8 cellular contexts compared by ENCODE assay signal in the genomic region with DNA sequence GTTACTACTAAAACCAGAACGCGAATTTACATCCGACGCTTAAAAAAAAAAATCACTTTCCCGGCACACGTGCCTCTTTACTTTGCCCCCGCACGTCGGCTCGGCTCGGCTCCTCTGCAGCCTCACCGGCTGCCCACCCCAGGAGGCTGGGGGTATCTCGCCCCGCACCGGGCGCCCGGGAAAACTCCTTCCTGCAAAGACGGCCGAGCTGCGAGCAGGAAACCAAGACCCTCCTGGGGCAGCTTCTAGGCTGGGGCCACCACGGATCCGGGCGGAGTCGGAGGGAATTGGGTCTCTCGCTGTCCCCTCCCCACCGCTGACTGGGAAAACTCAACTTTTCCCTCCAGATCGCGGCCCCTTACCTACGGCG. TPM values are rescaled to one million over a fixed set of nuclear protein-coding genes. Genes with fewer than 3 reads are reported as not detected.
A peak's percentile ranks its signal among the peaks of the same experiment; 100 is the strongest.
DNase-seq lines count a peak whose midpoint lies in the region; ATAC-seq and TF ChIP-seq lines count a peak whose summit lies in the region.

No MANE protein-coding gene starts in this region.

- no peak for DNase-seq in activated T-cell treated with anti-CD3 and anti-CD28 coated beads, Interleukin-2, amount 50 U/mL, for 24 hours
- no peak for DNase-seq in activated T-cell treated with anti-CD3 and anti-CD28 coated beads, Interleukin-2, amount 50 U/mL, for 1 hour
- DNase-seq in NCI-H345 treated with DMSO at 0.1 percent for 48 hours (lab: John Stamatoyannopoulos, UW; ENCODE audit: unreplicated experiment) (peak; percentile 47), cerebellar cortex (ENCODE audit: low spot score) (peak; percentile 8), lower lobe of right lung (no peak), tibial artery (no peak), NCI-H1930 (lab: John Stamatoyannopoulos, UW) (no peak)

- peaks cover 7% of the 10 kb centered on the region for H3K4me1 Mint-ChIP-seq in activated T-cell treated with anti-CD3 and anti-CD28 coated beads, Interleukin-2, amount 50 U/mL, for 24 hours (ENCODE audit: low read depth)

- peaks cover 18% of the 10 kb centered on the region for H3K4me1 ChIP-seq in lower lobe of right lung
- peaks cover 0 to 10% (median 4%) of the 10 kb centered on the region in 4 donors for H3K4me1 ChIP-seq in tibial artery

- peaks cover 34% of the 10 kb centered on the region for H3K27me3 Mint-ChIP-seq in activated T-cell treated with anti-CD3 and anti-CD28 coated beads, Interleukin-2, amount 50 U/mL, for 24 hours

- H3K27me3 ChIP-seq in lower lobe of right lung (ENCODE audit: low read depth) (no peaks in the 10 kb centered on the region), tibial artery (no peaks in the 10 kb centered on the region)

- peak overlapping the region; percentile 80 for H3K4me3 Mint-ChIP-seq in activated T-cell treated with anti-CD3 and anti-CD28 coated beads, Interleukin-2, amount 50 U/mL, for 24 hours

- peak; percentile 27 to 47 for ATAC-seq in lower lobe of right lung
- ATAC-seq in GM18519 (IDR thresholded peaks at IDR 0.05; ENCODE audit: low FRiP score, unreplicated experiment) = no peak

- no peaks in the 10 kb centered on the region for H3K9me3 Mint-ChIP-seq in activated T-cell treated with anti-CD3 and anti-CD28 coated beads, Interleukin-2, amount 50 U/mL, for 24 hours

- H3K36me3 ChIP-seq in lower lobe of right lung = peaks cover 5% of the 10 kb centered on the region
- H3K36me3 ChIP-seq in tibial artery = no peaks in the 10 kb centered on the region

- TF ChIP-seq CTCF in lower lobe of right lung (IDR thresholded peaks at IDR 0.05) (no peak), tibial artery (IDR thresholded peaks at IDR 0.05) (no peak)

- peak overlapping the region; percentile 85 for H3K27ac ChIP-seq in lower lobe of right lung
- peak overlapping the region; percentile 71 to 80 for H3K27ac ChIP-seq in tibial artery

- no peak overlapping the region for H3K27ac Mint-ChIP-seq in activated T-cell treated with anti-CD3 and anti-CD28 coated beads, Interleukin-2, amount 50 U/mL, for 24 hours

- intact Hi-C loops in lower lobe of right lung (cut with DNase I) (no loop called here), tibial artery (cut with DNase I; ENCODE audit: low total_unique reads) (no loop called here)

- no peaks in the 10 kb centered on the region for H3K36me3 Mint-ChIP-seq in activated T-cell treated with anti-CD3 and anti-CD28 coated beads, Interleukin-2, amount 50 U/mL, for 24 hours (ENCODE audit: low read depth)

- H3K4me3 ChIP-seq in lower lobe of right lung = peak overlapping the region; percentile 89
- peak overlapping the region; percentile 68 to 85 for H3K4me3 ChIP-seq in tibial artery

- H3K9me3 ChIP-seq in lower lobe of right lung (no peaks in the 10 kb centered on the region), tibial artery (no peaks in the 10 kb centered on the region)

RNA-seq across cellular contexts. Expression of a gene that starts 0.6 kb away (rescaled TPM):
- 51.7 TPM for total RNA-seq in lower lobe of right lung

RNA-seq across cellular contexts. Expression of a gene that starts 32.7 kb away (rescaled TPM):
- total RNA-seq in lower lobe of right lung = 194 TPM

RNA-seq across cellular contexts. Expression of a gene that starts 42.2 kb away (rescaled TPM):
- 75.1 TPM for total RNA-seq in lower lobe of right lung

Comparison
In these comparisons a context has a peak if more than half of its experiments do, and no peak if none do; other contexts are left out.
1. DNase-seq: peak in NCI-H345 treated with DMSO at 0.1 percent for 48 hours (single experiment) and cerebellar cortex (single experiment); none in activated T-cell treated with anti-CD3 and anti-CD28 coated beads, Interleukin-2, amount 50 U/mL, for 24 hours (single experiment), activated T-cell treated with anti-CD3 and anti-CD28 coated beads, Interleukin-2, amount 50 U/mL, for 1 hour (single experiment), lower lobe of right lung (single experiment), tibial artery (0 of 2) and NCI-H1930 (0 of 2).